12 cellular contexts compared by ENCODE assay signal in genomic region chr10:64067009-64067606, GRCh38.
"Had no signal": no experiment of that assay in that cellular context is flagged by ENCODE, and none has a peak within 500 bp of the region (broad histone marks: within the 10 kb centered on the region; RNA-seq: fewer than 3 reads in every experiment).

No MANE protein-coding gene starts in this region.

- H3K4me3 ChIP-seq: mucosa of descending colon, stomach, thoracic aorta had no signal

- H3K4me1 ChIP-seq: stomach had no signal

- ATAC-seq: activated CD4-positive, alpha-beta T cell treated with anti-CD3 and anti-CD28 coated beads for 36 hours; activated naive CD4-positive, alpha-beta T cell treated with anti-CD3 and anti-CD28 coated beads, Interleukin-2, amount 50 U/mL, for 72 hours; mucosa of descending colon; naive thymus-derived CD8-positive, alpha-beta T cell had no signal

- DNase-seq: activated CD4-positive, alpha-beta memory T cell treated with anti-CD3 and anti-CD28 coated beads, Interleukin-2, amount 10 ng/mL, durations not matched to agents 7 days and 5 days; activated CD4-positive, alpha-beta T cell treated with anti-CD3 and anti-CD28 coated beads for 36 hours; activated effector memory CD4-positive, alpha-beta T cell treated with Interleukin-2 at 50 U/mL for 16 hours; activated T-cell treated with anti-CD3 and anti-CD28 coated beads, Interleukin-2, amount 50 U/mL, for 24 hours; cortex of kidney; effector CD8-positive, alpha-beta T cell; mucosa of descending colon; naive thymus-derived CD8-positive, alpha-beta T cell; right cardiac atrium; stomach had no signal

- H3K9me3 ChIP-seq: mucosa of descending colon, stomach, thoracic aorta had no signal

- H3K27ac ChIP-seq: stomach had no signal

- H3K36me3 ChIP-seq: stomach, thoracic aorta had no signal

- H3K27me3 ChIP-seq: stomach had no signal
